In genomic region chr1:20248954-20249612, GRCh38 we compare ENCODE assay signal across 14 cellular contexts. TPM values are rescaled to one million over a fixed set of nuclear protein-coding genes. Genes with fewer than 3 reads are reported as not detected.
DNase-seq lines count a peak whose midpoint lies in the region; ATAC-seq and TF ChIP-seq lines count a peak whose summit lies in the region.
"Had no signal": no experiment of that assay in that cellular context is flagged by ENCODE, and none has a peak within 500 bp of the region (broad histone marks: within the 10 kb centered on the region; RNA-seq: fewer than 3 reads in every experiment).

No MANE protein-coding gene starts in this region.

- no TSS peak for BruUV-seq in PC-9 (replicated peaks; lab: Mats Ljungman, UMichigan)

- no peaks in the 10 kb centered on the region for H3K36me3 Mint-ChIP-seq in CD4-positive, alpha-beta memory T cell

- H3K27ac ChIP-seq in CD4-positive, alpha-beta memory T cell (ENCODE audit: low read depth, low read length): no peak overlapping the region
- H3K27ac ChIP-seq in PC-9 (peak overlapping the region; percentile 84; the same call in 1 of the 2 replicates), spleen (peak overlapping the region; percentile 5 to 70 (median 55))
- H3K27ac ChIP-seq: HL-60, thoracic aorta had no signal

- TF ChIP-seq CTCF in PC-9 (conservative IDR thresholded peaks at IDR 0.05): no peak
- no peak for TF ChIP-seq CTCF in spleen (IDR thresholded peaks at IDR 0.05 in 8 of 11, conservative IDR thresholded peaks at IDR 0.05 in 3 of 11)

- no peaks in the 10 kb centered on the region for H3K27me3 ChIP-seq in CD4-positive, alpha-beta memory T cell (ENCODE audit: insufficient read depth, low read length)
- H3K27me3 ChIP-seq in PC-9 (ENCODE audit: insufficient read depth, low read depth): no peaks in the 10 kb centered on the region
- peaks cover 0 to 10% (median 0%) of the 10 kb centered on the region in 7 donors for H3K27me3 ChIP-seq in spleen (replicated peaks in 1 of 7)

- no peak overlapping the region for H2AFZ ChIP-seq in PC-9

- POLR2A ChIA-PET in CD4-positive, alpha-beta memory T cell (lab: Charles Lee; ENCODE audit: partially characterized antibody): no interaction called here
- POLR2A ChIA-PET in PC-9 (lab: Charles Lee; ENCODE audit: unreplicated experiment): no interaction called here

- intact Hi-C loops in CD4-positive, alpha-beta memory T cell (cut with micrococcal nuclease): loop anchor here (5.0 kb wide), 1 partner anchor 73 kb away; no protein-coding TSS in a partner anchor
- intact Hi-C loops in PC-9 (cut with micrococcal nuclease; ENCODE audit: unreplicated experiment) (no loop called here), spleen (cut with DNase I; ENCODE audit: low total_unique reads) (no loop called here)

- H3K36me3 ChIP-seq in CD4-positive, alpha-beta memory T cell (ENCODE audit: insufficient read depth, low read length): no peaks in the 10 kb centered on the region
- H3K36me3 ChIP-seq in PC-9 (ENCODE audit: low read depth): no peaks in the 10 kb centered on the region
- H3K36me3 ChIP-seq in spleen: no peaks in the 10 kb centered on the region
- H3K36me3 ChIP-seq: thoracic aorta had no signal

- no peaks in the 10 kb centered on the region for H3K9me3 ChIP-seq in CD4-positive, alpha-beta memory T cell (ENCODE audit: control insufficient read depth in 1 of 2, low read length in 2 of 2)
- H3K9me3 ChIP-seq in PC-9 (ENCODE audit: insufficient read depth, low read depth) (no peaks in the 10 kb centered on the region), spleen (no peaks in the 10 kb centered on the region)
- H3K9me3 ChIP-seq: thoracic aorta had no signal

- no peak for TF ChIP-seq POLR2A in spleen (IDR thresholded peaks at IDR 0.05)

- H3K4me1 Mint-ChIP-seq in CD4-positive, alpha-beta memory T cell: peaks cover 6 to 25% (median 11%) of the 10 kb centered on the region in 4 donors

- no peak overlapping the region for H3K4me2 ChIP-seq in PC-9

- DNase-seq in CD4-positive, alpha-beta memory T cell: peak in 4 of 5 donors; percentile 21 to 43 (median 36)
- DNase-seq in PC-9 (no peak), spleen (no peak), NCI-H1930 (lab: John Stamatoyannopoulos, UW) (no peak), dedifferentiated amniotic fluid mesenchymal stem cell (ENCODE audit: extremely low spot score) (no peak)
- DNase-seq in activated gamma-delta T cell treated with anti-CD3 and anti-CD28 coated beads, Interleukin-2, amount 50 U/mL, for 16 hours (ENCODE audit: low read depth): peak; percentile 2
- DNase-seq: NCI-H1417 treated with DMSO at 0.1 percent for 48 hours, T1000 had no signal

- no peaks in the 10 kb centered on the region for H3K79me2 ChIP-seq in PC-9 (ENCODE audit: low read depth)

- no peaks in the 10 kb centered on the region for H3K27me3 Mint-ChIP-seq in CD4-positive, alpha-beta memory T cell

- peaks cover 13% of the 10 kb centered on the region; the same call in 1 of the 2 replicates for H3F3A ChIP-seq in PC-9 (ENCODE audit: insufficient read depth, low read depth)

- peak overlapping the region; percentile 8 to 97 (median 92) for H3K27ac Mint-ChIP-seq in CD4-positive, alpha-beta memory T cell

- CTCF ChIA-PET in CD4-positive, alpha-beta memory T cell (lab: Charles Lee; ENCODE audit: partially characterized antibody): interaction anchor here (1.3 kb wide), 1 partner anchor 36 kb away, joined by 5 read pairs; no protein-coding TSS in a partner anchor
- CTCF ChIA-PET in PC-9 (lab: Charles Lee): no interaction called here

- no peaks in the 10 kb centered on the region for H4K20me1 ChIP-seq in PC-9 (ENCODE audit: insufficient read depth)

- peak overlapping the region; percentile 3 to 88 (median 76) for H3K4me3 Mint-ChIP-seq in CD4-positive, alpha-beta memory T cell

- H3K9me2 ChIP-seq in PC-9 (ENCODE audit: insufficient read depth): no peaks in the 10 kb centered on the region

- H3K4me1 ChIP-seq in CD4-positive, alpha-beta memory T cell (ENCODE audit: insufficient read depth, low read length): peaks cover 22% of the 10 kb centered on the region
- H3K4me1 ChIP-seq in PC-9 (replicated peaks; ENCODE audit: insufficient read depth): peaks cover 33% of the 10 kb centered on the region
- peaks cover 0 to 10% (median 0%) of the 10 kb centered on the region in 6 donors for H3K4me1 ChIP-seq in spleen

- peaks cover 0 to 7% (median 0%) of the 10 kb centered on the region in 8 donors for H3K9me3 Mint-ChIP-seq in CD4-positive, alpha-beta memory T cell

- 28 to 48% (median 39%) methylated on average over 4 of the region's 4 CpGs for WGBS in spleen, 5 donors

- peak overlapping the region in 1 of 2 donors; percentile 16 for H3K4me3 ChIP-seq in CD4-positive, alpha-beta memory T cell (ENCODE audit: low read length in 2 of 2)
- H3K4me3 ChIP-seq in PC-9: no peak overlapping the region
- no peak overlapping the region for H3K4me3 ChIP-seq in spleen
- H3K4me3 ChIP-seq: skin epidermis, thoracic aorta had no signal

- no peak for ATAC-seq in GM21619 (IDR thresholded peaks at IDR 0.05; ENCODE audit: unreplicated experiment)
- no peak for ATAC-seq in HG02981 (IDR thresholded peaks at IDR 0.05; ENCODE audit: unreplicated experiment)

RNA-seq across cellular contexts. Expression of gene VWA5B1, which starts 41.6 kb away (rescaled TPM):
- under 1 TPM in 1 of 2 experiments, not detected in 1; 0.17 TPM for total RNA-seq in CD4-positive, alpha-beta memory T cell
- polyA plus RNA-seq in CD4-positive, alpha-beta memory T cell: under 1 TPM in 1 of 2 donors, not detected in 1; 0.11 TPM
- total RNA-seq in PC-9 (2021) (not detected in 2 replicates), spleen (under 1 TPM in 1 of 7 donors, not detected in 6; 0.28 TPM)
- not detected for polyA plus RNA-seq in spleen
- total RNA-seq: epithelial cell of proximal tubule, thoracic aorta had no signal

Comparison
In these comparisons a context has a peak if more than half of its experiments do, and no peak if none do; other contexts are left out.
1. DNase-seq: peak in CD4-positive, alpha-beta memory T cell (4 of 5) and activated gamma-delta T cell treated with anti-CD3 and anti-CD28 coated beads, Interleukin-2, amount 50 U/mL, for 16 hours (single experiment); none in PC-9 (0 of 2), spleen (single experiment), NCI-H1930 (0 of 2) and dedifferentiated amniotic fluid mesenchymal stem cell (single experiment).